Comparison of ENCODE assay signal across 8 cellular contexts in the genomic region with DNA sequence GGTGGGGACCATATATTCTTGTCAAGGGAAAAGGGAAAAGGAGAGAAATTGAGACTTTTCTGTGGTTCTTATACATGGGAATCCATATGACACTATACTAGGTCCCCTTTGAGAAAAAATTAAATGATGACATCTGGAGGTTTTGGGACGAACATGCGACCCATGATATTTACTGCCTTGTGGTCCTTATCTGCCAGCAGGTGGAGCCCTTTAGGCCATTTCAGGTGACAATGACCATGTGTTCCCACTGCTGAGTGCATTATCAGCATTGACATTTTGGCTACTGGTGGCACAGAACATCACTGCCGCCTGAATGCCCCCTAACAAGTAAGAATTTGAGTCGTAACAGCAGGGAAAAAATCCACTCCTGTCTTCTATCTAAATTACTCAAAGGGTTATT.
DNase-seq lines count a peak whose midpoint lies in the region; ATAC-seq lines count a peak whose summit lies in the region.

No MANE protein-coding gene starts in this region.

- DNase-seq in NCI-H1694 treated with DMSO at 0.1 percent for 48 hours (lab: John Stamatoyannopoulos, UW) (peak; percentile 14), NCI-H1694 (lab: John Stamatoyannopoulos, UW) (no peak), OCI-M1 (lab: John Stamatoyannopoulos, UW) (peak; percentile 77), iPS DF 19.7 (ENCODE audit: low read depth, low spot score) (peak; percentile 48), ureter (ENCODE audit: low spot score) (no peak), DMS79 (lab: John Stamatoyannopoulos, UW) (no peak), OCI-M2 (lab: John Stamatoyannopoulos, UW; ENCODE audit: unreplicated experiment) (no peak)

- peak; percentile 63 for ATAC-seq in HG03066 (IDR thresholded peaks at IDR 0.05; ENCODE audit: low read depth, unreplicated experiment)

Comparison
In these comparisons a context has a peak if more than half of its experiments do, and no peak if none do; other contexts are left out.
1. DNase-seq: peak in NCI-H1694 treated with DMSO at 0.1 percent for 48 hours (single experiment), OCI-M1 (single experiment) and iPS DF 19.7 (single experiment); none in NCI-H1694 (single experiment), ureter (single experiment), DMS79 (single experiment) and OCI-M2 (single experiment).